ENCODE assay signal across 8 cellular contexts in genomic region chr17:61251939-61252865, GRCh38.
A peak's percentile ranks its signal among the peaks of the same experiment; 100 is the strongest.
DNase-seq lines count a peak whose midpoint lies in the region; ATAC-seq, FAIRE-seq and TF ChIP-seq lines count a peak whose summit lies in the region.

No MANE protein-coding gene starts in this region.

- no peak for TF ChIP-seq RAD21 in HepG2 (CRISPR knock-in tag; IDR thresholded peaks at IDR 0.05)

- TF ChIP-seq CTCF in body of pancreas (IDR thresholded peaks at IDR 0.05) (no peak), HepG2 (CRISPR knock-in tag; IDR thresholded peaks at IDR 0.05) (no peak), PC-9 (conservative IDR thresholded peaks at IDR 0.05) (no peak)

- no peaks in the 10 kb centered on the region for H4K20me1 ChIP-seq in HepG2 (ENCODE audit: insufficient read depth, low read length)
- H4K20me1 ChIP-seq in PC-9 (ENCODE audit: insufficient read depth): no peaks in the 10 kb centered on the region

- ATAC-seq in HG02938 (IDR thresholded peaks at IDR 0.05; ENCODE audit: unreplicated experiment): peak; percentile 49
- ATAC-seq in body of pancreas: peak; percentile 75
- peak; percentile 31; the same call in 2 of the 3 replicates for ATAC-seq in HepG2

- H3K27me3 ChIP-seq in body of pancreas (no peaks in the 10 kb centered on the region), HepG2 (ENCODE audit: control insufficient read depth in 1 of 2, insufficient read depth in 2 of 2, low read length in 2 of 2) (no peaks in the 10 kb centered on the region; a peak in 1 of 5 replicates), stomach smooth muscle (ENCODE audit: control insufficient read depth in 1 of 2, insufficient read depth in 2 of 2, low read length in 2 of 2) (no peaks in the 10 kb centered on the region), H7 (ENCODE audit: control insufficient read depth, insufficient read depth, low read length) (no peaks in the 10 kb centered on the region), PC-9 (ENCODE audit: insufficient read depth, low read depth) (no peaks in the 10 kb centered on the region)

- H3K9me2 ChIP-seq in PC-9 (ENCODE audit: insufficient read depth): no peaks in the 10 kb centered on the region

- H3K9ac ChIP-seq in HepG2 (ENCODE audit: insufficient read depth, low read depth, low read length) (no peak overlapping the region), stomach smooth muscle (ENCODE audit: low read length in 2 of 2) (no peak overlapping the region)

- intact Hi-C loops in body of pancreas (cut with DNase I) (no loop called here), HepG2 (cut with micrococcal nuclease; ENCODE audit: unreplicated experiment) (no loop called here), PC-9 (cut with micrococcal nuclease; ENCODE audit: unreplicated experiment) (no loop called here)

- WGBS in body of pancreas, 2 donors: 26 to 43% methylated on average over 9 to 10 of the region's 10 CpGs
- 57% methylated on average over 10 of the region's 10 CpGs for WGBS in HepG2 (ENCODE audit: low lambda C conversion rate)

- in situ Hi-C loops in HepG2 (cut with HindIII; ENCODE audit: extremely low pct_ligation_motif_present, low pct_unique_long_range_greater_than_20kb): no loop called here

- TF ChIP-seq EP300 in HepG2 (IDR thresholded peaks at IDR 0.05; ENCODE audit: low read depth in 2 of 2, low read length in 2 of 2): no peak
- TF ChIP-seq EP300 in HepG2 (CRISPR knock-in tag; IDR thresholded peaks at IDR 0.05; ENCODE audit: borderline replicate concordance): no peak

- H2AFZ ChIP-seq in HepG2 (ENCODE audit: low read length) (no peak overlapping the region), PC-9 (no peak overlapping the region)

- H3K9me3 ChIP-seq in body of pancreas (no peaks in the 10 kb centered on the region), HepG2 (ENCODE audit: low read length) (no peaks in the 10 kb centered on the region), stomach smooth muscle (ENCODE audit: control insufficient read depth in 2 of 2, low read length in 2 of 2) (no peaks in the 10 kb centered on the region), PC-9 (ENCODE audit: insufficient read depth, low read depth) (no peaks in the 10 kb centered on the region)

- TF ChIP-seq POLR2A in body of pancreas (IDR thresholded peaks at IDR 0.05): peak in 1 of 3 donors; percentile 18
- no peak for TF ChIP-seq POLR2A in HepG2 (IDR thresholded peaks at IDR 0.05; ENCODE audit: insufficient read depth in 1 of 2, low read depth in 2 of 2, low read length in 2 of 2)

- CTCF ChIA-PET in HepG2 (lab: Yijun Ruan, JAX; ENCODE audit: low intra/inter-chr PET ratio, low total read pairs) (no interaction called here), PC-9 (lab: Charles Lee) (interaction anchor here (0.5 kb wide), 1 partner anchor 431 kb away, joined by 3 read pairs; no protein-coding TSS in a partner anchor)

- H3K36me3 ChIP-seq in body of pancreas (replicated peaks in 1 of 2; ENCODE audit: insufficient read depth in 1 of 2, low read depth in 2 of 2) (no peaks in the 10 kb centered on the region), HepG2 (replicated peaks in 1 of 2; ENCODE audit: control insufficient read depth in 1 of 2, insufficient read depth in 2 of 2, low read length in 2 of 2) (no peaks in the 10 kb centered on the region; a peak in 1 of 5 replicates), stomach smooth muscle (ENCODE audit: control insufficient read depth in 2 of 2, insufficient read depth in 2 of 2, low read length in 2 of 2) (no peaks in the 10 kb centered on the region), H7 (replicated peaks; ENCODE audit: control insufficient read depth, insufficient read depth, low read length) (no peaks in the 10 kb centered on the region), PC-9 (ENCODE audit: low read depth) (no peaks in the 10 kb centered on the region)

- BruUV-seq in HepG2 (replicated peaks; lab: Mats Ljungman, UMichigan) (no TSS peak), PC-9 (replicated peaks; lab: Mats Ljungman, UMichigan) (no TSS peak)

- peak overlapping the region in 3 of 4 donors; percentile 8 to 61 (median 42) for H3K27ac ChIP-seq in body of pancreas
- H3K27ac ChIP-seq in HepG2 (ENCODE audit: extremely low read length, insufficient read depth, low read length): no peak overlapping the region
- H3K27ac ChIP-seq in stomach smooth muscle (ENCODE audit: low read length): no peak overlapping the region
- no peak overlapping the region for H3K27ac ChIP-seq in PC-9

- FAIRE-seq in HepG2 (lab: Jason Lieb, UNC): no peak

- H3K4me1 ChIP-seq in body of pancreas (peaks cover 33% of the 10 kb centered on the region), HepG2 (ENCODE audit: insufficient read depth, low read length) (peaks cover 20% of the 10 kb centered on the region), stomach smooth muscle (ENCODE audit: control insufficient read depth, insufficient read depth, low read length) (peaks cover 15% of the 10 kb centered on the region), PC-9 (replicated peaks; ENCODE audit: insufficient read depth) (no peaks in the 10 kb centered on the region)

- DNase-seq in body of pancreas (peak; percentile 70 to 90 (median 80)), HepG2 (ENCODE audit: low spot score) (no peak), H7 (no peak), PC-9 (no peak), NAMALWA (ENCODE audit: low spot score) (no peak)
- DNase-seq in activated CD4-positive, alpha-beta T cell treated with anti-CD3 and anti-CD28 coated beads, Interleukin-2, amount 50 U/mL, for 48 hours: no peak

- H3F3A ChIP-seq in PC-9 (ENCODE audit: insufficient read depth, low read depth): no peaks in the 10 kb centered on the region; the same call in 1 of the 2 replicates

- no peak overlapping the region for H3K4me2 ChIP-seq in HepG2 (ENCODE audit: low read depth, low read length)
- H3K4me2 ChIP-seq in PC-9: no peak overlapping the region

- H3K4me3 ChIP-seq in body of pancreas (no peak overlapping the region), HepG2 (replicated peaks in 1 of 3; ENCODE audit: insufficient read depth in 1 of 3, low read depth in 2 of 3, low read length in 3 of 3) (no peak overlapping the region), stomach smooth muscle (ENCODE audit: low read length in 2 of 2) (peak overlapping the region; percentile 1 to 23), H7 (ENCODE audit: insufficient read depth, low read depth, low read length) (no peak overlapping the region), PC-9 (no peak overlapping the region)

- H3K79me2 ChIP-seq in HepG2 (ENCODE audit: insufficient read depth, low read length) (no peaks in the 10 kb centered on the region), PC-9 (ENCODE audit: low read depth) (no peaks in the 10 kb centered on the region)

- POLR2A ChIA-PET in HepG2 (lab: Yijun Ruan, JAX): no interaction called here
- POLR2A ChIA-PET in PC-9 (lab: Charles Lee; ENCODE audit: unreplicated experiment): no interaction called here

TF ChIP-seq in HepG2, 621 proteins besides CTCF, POLR2A, EP300 and RAD21 (continues in another document):
- TF ChIP-seq ATF7 (IDR thresholded peaks at IDR 0.05): no peak
- no peak for TF ChIP-seq ATF7 (CRISPR knock-in tag; IDR thresholded peaks at IDR 0.05)
- TF ChIP-seq SKIL (CRISPR knock-in tag; IDR thresholded peaks at IDR 0.05; ENCODE audit: borderline replicate concordance): no peak
- no peak for TF ChIP-seq TAF15 (IDR thresholded peaks at IDR 0.05; ENCODE audit: low read depth, low read length, poor library complexity, severe bottlenecking)
- TF ChIP-seq, protein P1, sequence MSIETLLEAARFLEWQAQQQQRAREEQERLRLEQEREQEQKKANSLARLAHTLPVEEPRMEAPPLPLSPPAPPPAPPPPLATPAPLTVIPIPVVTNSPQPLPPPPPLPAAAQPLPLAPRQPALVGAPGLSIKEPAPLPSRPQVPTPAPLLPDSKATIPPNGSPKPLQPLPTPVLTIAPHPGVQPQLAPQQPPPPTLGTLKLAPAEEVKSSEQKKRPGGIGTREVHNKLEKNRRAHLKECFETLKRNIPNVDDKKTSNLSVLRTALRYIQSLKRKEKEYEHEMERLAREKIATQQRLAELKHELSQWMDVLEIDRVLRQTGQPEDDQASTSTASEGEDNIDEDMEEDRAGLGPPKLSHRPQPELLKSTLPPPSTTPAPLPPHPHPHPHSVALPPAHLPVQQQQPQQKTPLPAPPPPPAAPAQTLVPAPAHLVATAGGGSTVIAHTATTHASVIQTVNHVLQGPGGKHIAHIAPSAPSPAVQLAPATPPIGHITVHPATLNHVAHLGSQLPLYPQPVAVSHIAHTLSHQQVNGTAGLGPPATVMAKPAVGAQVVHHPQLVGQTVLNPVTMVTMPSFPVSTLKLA (IDR thresholded peaks at IDR 0.05): no peak
- no peak for TF ChIP-seq FOSL1 (CRISPR knock-in tag; IDR thresholded peaks at IDR 0.05; ENCODE audit: borderline replicate concordance)
- TF ChIP-seq KLF16 (CRISPR knock-in tag; IDR thresholded peaks at IDR 0.05): no peak
- no peak for TF ChIP-seq KMT2B (CRISPR knock-in tag; IDR thresholded peaks at IDR 0.05)
- TF ChIP-seq CEBPG (CRISPR knock-in tag; IDR thresholded peaks at IDR 0.05): no peak
- no peak for TF ChIP-seq ELF3 (CRISPR knock-in tag; IDR thresholded peaks at IDR 0.05)
- no peak for TF ChIP-seq MAFF (IDR thresholded peaks at IDR 0.05; ENCODE audit: low read depth, low read length)
- no peak for TF ChIP-seq TBX2 (CRISPR knock-in tag; IDR thresholded peaks at IDR 0.05; ENCODE audit: borderline replicate concordance)
- no peak for TF ChIP-seq STAT5B (CRISPR knock-in tag; IDR thresholded peaks at IDR 0.05)
- TF ChIP-seq TBL1XR1 (IDR thresholded peaks at IDR 0.05; ENCODE audit: borderline replicate concordance, low read length, partially characterized antibody): no peak
- TF ChIP-seq SMARCE1 (IDR thresholded peaks at IDR 0.05; ENCODE audit: borderline replicate concordance): no peak
- no peak for TF ChIP-seq ZNF296 (CRISPR knock-in tag; conservative IDR thresholded peaks at IDR 0.05)
- no peak for TF ChIP-seq U2AF1 (optimal IDR thresholded peaks at IDR 0.05; ENCODE audit: low read depth, low read length)
- TF ChIP-seq ZNF12 (CRISPR knock-in tag; IDR thresholded peaks at IDR 0.05): no peak
- TF ChIP-seq NCOA2 (CRISPR knock-in tag; IDR thresholded peaks at IDR 0.05): no peak

Comparison
In these comparisons a context has a peak if more than half of its experiments do, and no peak if none do; other contexts are left out.
1. DNase-seq: peak in body of pancreas (4 of 4); none in HepG2 (single experiment), H7 (single experiment), activated CD4-positive, alpha-beta T cell treated with anti-CD3 and anti-CD28 coated beads, Interleukin-2, amount 50 U/mL, for 48 hours (0 of 2), PC-9 (0 of 2) and NAMALWA (single experiment).
2. H3K27ac ChIP-seq: peak in body of pancreas (3 of 4); none in HepG2 (single experiment), stomach smooth muscle (single experiment) and PC-9 (single experiment).
3. H3K4me3 ChIP-seq: peak in stomach smooth muscle (2 of 2); none in body of pancreas (0 of 2), HepG2 (0 of 3), H7 (single experiment) and PC-9 (single experiment).
4. Peak in every context shown above with its lines, with median percentiles within 50 percentile points of each other: ATAC-seq.